8 cellular contexts compared by ENCODE assay signal in genomic region chr2:182649316-182649715, GRCh38.
A peak's percentile ranks its signal among the peaks of the same experiment; 100 is the strongest.
DNase-seq lines count a peak whose midpoint lies in the region; ATAC-seq, FAIRE-seq and TF ChIP-seq lines count a peak whose summit lies in the region.

No MANE protein-coding gene starts in this region.

- WGBS in pancreas, 2 donors: 59 to 71% methylated on average over 6 of the region's 6 CpGs

- TF ChIP-seq CTCF in GM12864 (IDR thresholded peaks at IDR 0.05; ENCODE audit: low read depth, low read length, missing control alignments) (peak; percentile 55), endothelial cell (IDR thresholded peaks at IDR 0.05; ENCODE audit: unreplicated experiment) (peak; percentile 21), pancreas (IDR thresholded peaks at IDR 0.05) (no peak)

- FAIRE-seq in pancreas (lab: Jason Lieb, UNC): no peak

- no peak overlapping the region for H3K27ac ChIP-seq in pancreas

- no peaks in the 10 kb centered on the region for H3K9me3 ChIP-seq in pancreas

- H3K36me3 Mint-ChIP-seq in endothelial cell (ENCODE audit: low read depth, unreplicated experiment): no peaks in the 10 kb centered on the region

- H3K36me3 ChIP-seq in pancreas: no peaks in the 10 kb centered on the region

- DNase-seq in GM12864 (ENCODE audit: low read depth) (no peak), NCI-H524 (lab: John Stamatoyannopoulos, UW) (peak; percentile 15 to 64), endothelial cell (ENCODE audit: low spot score) (peak; percentile 29), pancreas (no peak), dedifferentiated amniotic fluid mesenchymal stem cell (ENCODE audit: extremely low spot score) (no peak), DMS114 treated with DMSO at 0.1 percent for 48 hours (lab: John Stamatoyannopoulos, UW; ENCODE audit: unreplicated experiment) (no peak), posterior vena cava (ENCODE audit: low spot score) (no peak)

- intact Hi-C loops in pancreas (cut with DNase I) (no loop called here), posterior vena cava (cut with DNase I) (loop anchor here (5.0 to 10.0 kb wide), 2 partner anchors 462 to 465 kb away; no protein-coding TSS in a partner anchor)

- no peaks in the 10 kb centered on the region for H3K9me3 Mint-ChIP-seq in endothelial cell (ENCODE audit: unreplicated experiment)

- no peak overlapping the region for H3K4me3 Mint-ChIP-seq in endothelial cell (ENCODE audit: unreplicated experiment)

- H3K4me1 Mint-ChIP-seq in endothelial cell (ENCODE audit: unreplicated experiment): peaks cover 5% of the 10 kb centered on the region

- no peaks in the 10 kb centered on the region for H3K27me3 ChIP-seq in pancreas

- H3K27me3 Mint-ChIP-seq in endothelial cell (ENCODE audit: unreplicated experiment): peaks cover 1% of the 10 kb centered on the region

- H3K4me1 ChIP-seq in pancreas: no peaks in the 10 kb centered on the region

- no peak overlapping the region for H3K27ac Mint-ChIP-seq in endothelial cell (ENCODE audit: unreplicated experiment)

- peak; percentile 49 for ATAC-seq in HG02981 (IDR thresholded peaks at IDR 0.05; ENCODE audit: unreplicated experiment)
- peak in 3 of 4 donors; percentile 55 to 60 (median 57) for ATAC-seq in pancreas

- no peak overlapping the region for H3K4me3 ChIP-seq in GM12864 (ENCODE audit: low read depth, low read length)
- H3K4me3 ChIP-seq in pancreas: no peak overlapping the region

Comparison
In these comparisons a context has a peak if more than half of its experiments do, and no peak if none do; other contexts are left out.
1. DNase-seq: peak in NCI-H524 (2 of 2) and endothelial cell (single experiment); none in GM12864 (single experiment), pancreas (0 of 6), dedifferentiated amniotic fluid mesenchymal stem cell (single experiment), DMS114 treated with DMSO at 0.1 percent for 48 hours (single experiment) and posterior vena cava (single experiment).
2. CTCF ChIP-seq: peak in GM12864 (single experiment) and endothelial cell (single experiment); none in pancreas (0 of 4).
3. intact Hi-C loops: an anchor here in posterior vena cava (5.0 to 10.0 kb wide); none called in pancreas.